In genomic region chr14:67343601-67344230, GRCh38 we compare ENCODE assay signal across 28 cellular contexts. TPM values are rescaled to one million over a fixed set of nuclear protein-coding genes. Genes with fewer than 3 reads are reported as not detected.
A peak's percentile ranks its signal among the peaks of the same experiment; 100 is the strongest.
DNase-seq lines count a peak whose midpoint lies in the region; ATAC-seq, FAIRE-seq and TF ChIP-seq lines count a peak whose summit lies in the region.
"Had no signal": no experiment of that assay in that cellular context is flagged by ENCODE, and none has a peak within 500 bp of the region (broad histone marks: within the 10 kb centered on the region; RNA-seq: fewer than 3 reads in every experiment).

No MANE protein-coding gene starts in this region.

- no peaks in the 10 kb centered on the region for H3K79me2 ChIP-seq in keratinocyte (ENCODE audit: control insufficient read depth, insufficient read depth, low read length)

- H3K36me3 ChIP-seq in keratinocyte (ENCODE audit: control insufficient read depth in 2 of 2, extremely low read depth in 1 of 2, insufficient read depth in 2 of 2, low read length in 2 of 2) (peaks cover 6 to 26% of the 10 kb centered on the region in 2 experiments), mucosa of descending colon (ENCODE audit: low read depth) (peaks cover under 1% of the 10 kb centered on the region), brain microvascular endothelial cell (replicated peaks) (peaks cover 57% of the 10 kb centered on the region)

- H3K9ac ChIP-seq in keratinocyte (ENCODE audit: control insufficient read depth, extremely low read depth, insufficient read depth, low read length), result peak overlapping the region; percentile 44
- H3K9ac ChIP-seq: KMS-11 had no signal

- DNase-seq in HCEC 1CT (peak; percentile 11), HTR-8/SVneo (ENCODE audit: insufficient read length, low spot score) (no peak), dermis blood vessel endothelial cell (peak; percentile 64), keratinocyte (ENCODE audit: low read depth, low spot score) (no peak), CD1c-positive myeloid dendritic cell (ENCODE audit: extremely low spot score) (no peak), mucosa of descending colon (no peak), brain microvascular endothelial cell (no peak)
- DNase-seq: activated CD4-positive, alpha-beta T cell treated with anti-CD3 and anti-CD28 coated beads for 48 hours; activated naive CD4-positive, alpha-beta T cell treated with anti-CD3 and anti-CD28 coated beads, Interleukin-2, amount 10 ng/mL, durations not matched to agents 7 days and 5 days; amniotic stem cell; C1 segment of cervical spinal cord; Caco-2; cortex of kidney; GDM1; heart left ventricle; kidney glomerular epithelial cell; lower lobe of right lung; NCI-H1436 treated with DMSO at 0.1 percent for 48 hours; NCI-H446; NCI-H774; stomach; T-helper 2 cell had no signal

- intact Hi-C loops in mucosa of descending colon (cut with DNase I, micrococcal nuclease), result no loop called here

- H3K27ac ChIP-seq in keratinocyte (ENCODE audit: control insufficient read depth, insufficient read depth, low read length) (peak overlapping the region; percentile 84), brain microvascular endothelial cell (no peak overlapping the region)
- H3K27ac ChIP-seq: heart left ventricle, KMS-11, lower lobe of right lung, stomach, tibial nerve had no signal

- H3K9me3 ChIP-seq in keratinocyte (ENCODE audit: control insufficient read depth, low read depth, low read length) (no peaks in the 10 kb centered on the region), mucosa of descending colon (no peaks in the 10 kb centered on the region)
- H3K9me3 ChIP-seq: Caco-2, heart left ventricle, lower lobe of right lung, stomach, tibial nerve had no signal

- peak overlapping the region; percentile 82 for H3K4me2 ChIP-seq in keratinocyte (ENCODE audit: control insufficient read depth, extremely low read depth, insufficient read depth, low read depth, low read length)
- H3K4me2 ChIP-seq: KMS-11 had no signal

- in situ Hi-C loops in brain microvascular endothelial cell (cut with HindIII; ENCODE audit: low pct_ligation_motif_present, low sequenced_read_pairs), result no loop called here

- H3K27me3 ChIP-seq in keratinocyte (ENCODE audit: control insufficient read depth, extremely low read depth, insufficient read depth, low read length), result no peaks in the 10 kb centered on the region
- H3K27me3 ChIP-seq in brain microvascular endothelial cell (replicated peaks), result no peaks in the 10 kb centered on the region
- H3K27me3 ChIP-seq: heart left ventricle, stomach, tibial nerve had no signal

- ATAC-seq in mucosa of descending colon, result no peak
- ATAC-seq: heart left ventricle, lower lobe of right lung, SK-N-SH treated with all-trans-retinoic acid at 6 μM for 48 hours had no signal

- no peak for TF ChIP-seq CTCF in keratinocyte (optimal IDR thresholded peaks at IDR 0.05 in 1 of 3, IDR thresholded peaks at IDR 0.05 in 1 of 3, conservative IDR thresholded peaks at IDR 0.05 in 1 of 3; ENCODE audit: extremely low read depth in 1 of 3, insufficient read depth in 2 of 3, low read length in 3 of 3)
- TF ChIP-seq CTCF in mucosa of descending colon (IDR thresholded peaks at IDR 0.05), result no peak
- no peak for TF ChIP-seq CTCF in brain microvascular endothelial cell (IDR thresholded peaks at IDR 0.05; ENCODE audit: low read depth, low read length, missing control alignments)

- H3K4me1 ChIP-seq in keratinocyte (ENCODE audit: control insufficient read depth, extremely low read depth, insufficient read depth, low read length) (peaks cover 19% of the 10 kb centered on the region), mucosa of descending colon (ENCODE audit: low read depth) (no peaks in the 10 kb centered on the region)
- H3K4me1 ChIP-seq: Caco-2, heart left ventricle, lower lobe of right lung, stomach, tibial nerve had no signal

- no peaks in the 10 kb centered on the region for H3K9me1 ChIP-seq in keratinocyte (ENCODE audit: control insufficient read depth, extremely low read depth, insufficient read depth, low read length)

- H3K4me3 ChIP-seq in keratinocyte (ENCODE audit: control insufficient read depth in 2 of 3, extremely low read depth in 1 of 3, insufficient read depth in 2 of 3, low read depth in 1 of 3, low read length in 3 of 3) (peak overlapping the region in 2 of 3 experiments; percentile 33 to 34), mucosa of descending colon (no peak overlapping the region), brain microvascular endothelial cell (ENCODE audit: low read depth, low read length) (no peak overlapping the region)
- H3K4me3 ChIP-seq: heart left ventricle, lower lobe of right lung, stomach, tibial nerve had no signal

- H2AFZ ChIP-seq in keratinocyte (ENCODE audit: control insufficient read depth, low read length), result no peak overlapping the region

- H4K20me1 ChIP-seq in keratinocyte (ENCODE audit: control insufficient read depth, extremely low read depth, insufficient read depth, low read length), result no peaks in the 10 kb centered on the region

- FAIRE-seq in HTR-8/SVneo (lab: Jason Lieb, UNC) (peak; percentile 86), keratinocyte (lab: Jason Lieb, UNC) (peak; percentile 78)
- FAIRE-seq: endometrium, GM19239, H54 had no signal

- dilution Hi-C loops in keratinocyte (cut with MboI; ENCODE audit: extremely low pct_ligation_motif_present, low sequenced_read_pairs), result no loop called here

RNA-seq across cellular contexts. Expression of gene ATP6V1D, which starts 15.9 kb away (rescaled TPM):
- total RNA-seq in dermis blood vessel endothelial cell (68.4 and 84.6 TPM in 2 replicates), mucosa of descending colon (10 to 100 TPM; 74.1 to 83.7 (median 81.6) TPM)
- 59.8 to 112 TPM (median 84.9 TPM) in 3 replicates for polyA plus RNA-seq in keratinocyte
- 103 TPM for polyA plus RNA-seq in keratinocyte (2011; ENCODE audit: low read depth)
- 74.5 and 141 TPM in 2 replicates for polyA plus RNA-seq in keratinocyte (2011; cell fraction: cytosol; rRNA removed)
- 44.4 and 58.8 TPM in 2 replicates for polyA plus RNA-seq in keratinocyte (2011; cell fraction: nucleus; rRNA removed)
- 61.7 and 92.8 TPM in 2 replicates for polyA plus RNA-seq in keratinocyte (2012; ENCODE audit: low replicate concordance)
- 42.9 to 70.4 TPM (median 46.5 TPM) in 3 replicates for polyA minus RNA-seq in keratinocyte
- 88.2 TPM for polyA minus RNA-seq in keratinocyte (2011; cell fraction: cytosol; rRNA and poly(A)+ RNA removed)
- polyA minus RNA-seq in keratinocyte (2011; cell fraction: nucleus; rRNA and poly(A)+ RNA removed), result 33.0 and 47.0 TPM in 2 replicates

RNA-seq across cellular contexts. Expression of gene EIF2S1, which starts 16.4 kb away (rescaled TPM):
- total RNA-seq in dermis blood vessel endothelial cell (281 and 287 TPM in 2 replicates), mucosa of descending colon (100 to 1,000 TPM in 1 of 3 donors, 10 to 100 TPM in 2; 35.7 to 111 (median 65.8) TPM)
- 135 to 294 TPM (median 195 TPM) in 3 replicates for polyA plus RNA-seq in keratinocyte
- 460 TPM for polyA plus RNA-seq in keratinocyte (2011; ENCODE audit: low read depth)
- 126 and 142 TPM in 2 replicates for polyA plus RNA-seq in keratinocyte (2011; cell fraction: cytosol; rRNA removed)
- 77.1 and 156 TPM in 2 replicates for polyA plus RNA-seq in keratinocyte (2011; cell fraction: nucleus; rRNA removed)
- polyA plus RNA-seq in keratinocyte (2012; ENCODE audit: low replicate concordance), result 184 and 257 TPM in 2 replicates
- 43.9 to 203 TPM (median 77.0 TPM) in 3 replicates for polyA minus RNA-seq in keratinocyte
- polyA minus RNA-seq in keratinocyte (2011; cell fraction: cytosol; rRNA and poly(A)+ RNA removed), result 85.0 TPM
- polyA minus RNA-seq in keratinocyte (2011; cell fraction: nucleus; rRNA and poly(A)+ RNA removed), result 52.8 and 113 TPM in 2 replicates

Comparison
In these comparisons a context has a peak if more than half of its experiments do, and no peak if none do; other contexts are left out.
1. DNase-seq: peak in HCEC 1CT (single experiment) and dermis blood vessel endothelial cell (single experiment); none in HTR-8/SVneo (single experiment), keratinocyte (single experiment), CD1c-positive myeloid dendritic cell (single experiment), mucosa of descending colon (0 of 3) and brain microvascular endothelial cell (single experiment).
2. H3K4me3 ChIP-seq: peak in keratinocyte (2 of 3); none in mucosa of descending colon (single experiment) and brain microvascular endothelial cell (single experiment).